ENCODE assay signal across 8 cellular contexts in genomic region chr20:50837532-50838321, GRCh38. TPM values are rescaled to one million over a fixed set of nuclear protein-coding genes. Genes with fewer than 3 reads are reported as not detected.
DNase-seq lines count a peak whose midpoint lies in the region; ATAC-seq and TF ChIP-seq lines count a peak whose summit lies in the region.

No MANE protein-coding gene starts in this region.

- H3K27me3 ChIP-seq in GM23248 (replicated peaks; ENCODE audit: insufficient read depth), result no peaks in the 10 kb centered on the region
- H3K27me3 ChIP-seq in aorta (ENCODE audit: control insufficient read depth in 1 of 2, insufficient read depth in 2 of 2, low read length in 1 of 2), result no peaks in the 10 kb centered on the region

- no peaks in the 10 kb centered on the region for H3K36me3 ChIP-seq in GM23248 (ENCODE audit: low read depth)
- H3K36me3 ChIP-seq in aorta (ENCODE audit: control insufficient read depth in 1 of 2, insufficient read depth in 2 of 2, low read length in 1 of 2), result no peaks in the 10 kb centered on the region

- CTCF ChIA-PET in RWPE1 (lab: Yijun Ruan, JAX), result interaction anchor here (0.6 to 1.3 kb wide), 2 partner anchors 43 to 47 kb away, joined by 5 to 6 read pairs; partner anchors contain the start of gene BCAS4

- H3K9me2 ChIP-seq in GM23248 (ENCODE audit: insufficient read depth), result no peaks in the 10 kb centered on the region

- peak; percentile 68 for ATAC-seq in aorta (ENCODE audit: low FRiP score)

- H3K4me2 ChIP-seq in GM23248 (ENCODE audit: unreplicated experiment), result peak overlapping the region; percentile 78

- peak overlapping the region; percentile 84 for H3K27ac ChIP-seq in GM23248
- peak overlapping the region; percentile 87 for H3K27ac ChIP-seq in RWPE1
- peak overlapping the region; percentile 54 to 95 for H3K27ac ChIP-seq in aorta (ENCODE audit: low read depth in 1 of 2, low read length in 2 of 2)

- no peaks in the 10 kb centered on the region for H4K20me1 ChIP-seq in GM23248 (ENCODE audit: insufficient read depth)

- in situ Hi-C loops in GM23248 (cut with MboI), result no loop called here

- peak overlapping the region; percentile 63 for H3K9ac ChIP-seq in GM23248

- peak overlapping the region; percentile 49 for H3K4me3 ChIP-seq in GM23248
- H3K4me3 ChIP-seq in foreskin fibroblast (ENCODE audit: low read depth in 1 of 2, low read length in 2 of 2), result no peak overlapping the region
- H3K4me3 ChIP-seq in aorta (ENCODE audit: low read length in 2 of 2), result no peak overlapping the region

- intact Hi-C loops in aorta (cut with DNase I), result no loop called here

- H3K9me3 ChIP-seq in GM23248 (ENCODE audit: low read depth), result no peaks in the 10 kb centered on the region
- no peaks in the 10 kb centered on the region for H3K9me3 ChIP-seq in aorta (ENCODE audit: control insufficient read depth, low read length)

- 3 to 6% methylated on average over 22 of the region's 22 CpGs for WGBS in GM23248 (ENCODE audit: low coverage in 1 of 2, low lambda C conversion rate in 2 of 2, missing lambda C conversion rate in 2 of 2), 2 experiments
- WGBS in aorta, 2 donors, result 6 to 12% methylated on average over 22 of the region's 22 CpGs

- TF ChIP-seq CTCF in RWPE1 (conservative IDR thresholded peaks at IDR 0.05; ENCODE audit: low read depth), result no peak
- no peak for TF ChIP-seq CTCF in foreskin fibroblast (IDR thresholded peaks at IDR 0.05; ENCODE audit: low read depth, low read length)

- DNase-seq in DMS 273 treated with DMSO at 0.1 percent for 48 hours (lab: John Stamatoyannopoulos, UW), result peak; percentile 51
- peak; percentile 93 for DNase-seq in GM23248
- DNase-seq in RWPE1 (ENCODE audit: low spot score), result peak; percentile 61
- DNase-seq in foreskin fibroblast, result peak; percentile 98 to 99
- DNase-seq in aorta, result peak; percentile 78 to 81
- DNase-seq in iPS-NIHi7 (ENCODE audit: extremely low spot score), result no peak
- DNase-seq in activated CD8-positive, alpha-beta memory T cell treated with anti-CD3 and anti-CD28 coated beads, Interleukin-2, amount 50 U/mL, for 48 hours, result no peak
- DNase-seq in pons (ENCODE audit: low spot score), result no peak

- H3F3A ChIP-seq in GM23248 (ENCODE audit: insufficient read depth), result peaks cover 17% of the 10 kb centered on the region

- POLR2A ChIA-PET in RWPE1 (lab: Yijun Ruan, JAX; ENCODE audit: low non-redundant PET), result no interaction called here

- H2AFZ ChIP-seq in GM23248, result peak overlapping the region; percentile 81

- H3K4me1 ChIP-seq in GM23248 (ENCODE audit: insufficient read depth), result peaks cover 16% of the 10 kb centered on the region
- peaks cover 0 to 3% of the 10 kb centered on the region in 2 donors for H3K4me1 ChIP-seq in aorta (ENCODE audit: control insufficient read depth in 1 of 2, insufficient read depth in 2 of 2, low read length in 2 of 2)

- H3K79me2 ChIP-seq in GM23248 (ENCODE audit: insufficient read depth), result no peaks in the 10 kb centered on the region

RNA-seq across cellular contexts. Expression of gene BCAS4, which starts 42.9 kb away (rescaled TPM):
- total RNA-seq in GM23248 (2014; rRNA removed; shearing (Covaris generic)), result 12.6 and 17.7 TPM in 2 replicates
- polyA plus RNA-seq in GM23248 (2016; fragmentation: Nextera tagmentation; extraction: Ambion mirVana), result 16.8 and 18.4 TPM in 2 replicates
- 1 to 10 TPM; 4.9 to 5.4 TPM for total RNA-seq in aorta
- 1 to 10 TPM; 9.5 to 9.7 TPM for polyA plus RNA-seq in aorta

Comparison
In these comparisons a context has a peak if more than half of its experiments do, and no peak if none do; other contexts are left out.
1. DNase-seq: peak in DMS 273 treated with DMSO at 0.1 percent for 48 hours (single experiment), GM23248 (single experiment), RWPE1 (single experiment), foreskin fibroblast (2 of 2) and aorta (2 of 2); none in iPS-NIHi7 (single experiment), activated CD8-positive, alpha-beta memory T cell treated with anti-CD3 and anti-CD28 coated beads, Interleukin-2, amount 50 U/mL, for 48 hours (single experiment) and pons (single experiment).
2. Peak in every context shown above with its lines, with median percentiles within 50 percentile points of each other: H3K27ac ChIP-seq.